In genomic region chr9:92146610-92147009, GRCh38 we compare ENCODE assay signal across 9 cellular contexts. TPM values are rescaled to one million over a fixed set of nuclear protein-coding genes. Genes with fewer than 3 reads are reported as not detected.
DNase-seq lines count a peak whose midpoint lies in the region; ATAC-seq and TF ChIP-seq lines count a peak whose summit lies in the region.
"Had no signal": no experiment of that assay in that cellular context is flagged by ENCODE, and none has a peak within 500 bp of the region (broad histone marks: within the 10 kb centered on the region; RNA-seq: fewer than 3 reads in every experiment).

No MANE protein-coding gene starts in this region.

- H3K9me3 ChIP-seq in Caco-2 = no peaks in the 10 kb centered on the region

- DNase-seq in Caco-2 = no peak
- peak; percentile 19 for DNase-seq in RPMI7951 (ENCODE audit: low read depth)
- DNase-seq in fibroblast of mammary gland (ENCODE audit: low read depth) = peak; percentile 40
- DNase-seq in osteocyte (ENCODE audit: extremely low spot score, unreplicated experiment) = peak; percentile 57
- no peak for DNase-seq in NCI-H1417 treated with DMSO at 0.1 percent for 48 hours (lab: John Stamatoyannopoulos, UW)
- DNase-seq in Ammon's horn (ENCODE audit: low spot score) = no peak
- DNase-seq in NCI-H446 treated with DMSO at 0.1 percent for 48 hours (lab: John Stamatoyannopoulos, UW) = no peak
- DNase-seq: DND-41 had no signal

- no peaks in the 10 kb centered on the region for H3K27me3 ChIP-seq in Caco-2 (replicated peaks; ENCODE audit: control insufficient read depth, insufficient read depth, low read length)

- no peaks in the 10 kb centered on the region for H3K27me3 Mint-ChIP-seq in Caco-2 (ENCODE audit: insufficient read depth, unreplicated experiment)
- no peaks in the 10 kb centered on the region for H3K27me3 Mint-ChIP-seq in osteocyte (ENCODE audit: unreplicated experiment)

- no peaks in the 10 kb centered on the region for H3K4me1 Mint-ChIP-seq in Caco-2 (ENCODE audit: low read depth, unreplicated experiment)
- H3K4me1 Mint-ChIP-seq in osteocyte (ENCODE audit: unreplicated experiment) = peaks cover 55% of the 10 kb centered on the region

- H3K27ac Mint-ChIP-seq in Caco-2 (ENCODE audit: unreplicated experiment) (peak overlapping the region; percentile 53), osteocyte (ENCODE audit: unreplicated experiment) (peak overlapping the region; percentile 97)

- H3K9me3 Mint-ChIP-seq in Caco-2 (ENCODE audit: unreplicated experiment) = no peaks in the 10 kb centered on the region
- no peaks in the 10 kb centered on the region for H3K9me3 Mint-ChIP-seq in osteocyte (ENCODE audit: unreplicated experiment)

- H3K36me3 ChIP-seq in Caco-2 (ENCODE audit: control insufficient read depth, insufficient read depth, low read length) = no peaks in the 10 kb centered on the region

- intact Hi-C loops in Caco-2 (cut with micrococcal nuclease; ENCODE audit: unreplicated experiment) = no loop called here

- TF ChIP-seq CTCF in Caco-2 (IDR thresholded peaks at IDR 0.05; ENCODE audit: insufficient read depth in 1 of 2, low read depth in 1 of 2, low read length in 1 of 2, severe bottlenecking in 1 of 2, unreplicated experiment in 1 of 2) (no peak), fibroblast of mammary gland (conservative IDR thresholded peaks at IDR 0.05; ENCODE audit: control insufficient read depth, insufficient read depth, low read depth, low read length) (no peak), osteocyte (IDR thresholded peaks at IDR 0.05) (no peak)

- CTCF ChIA-PET in Caco-2 (lab: Charles Lee) = no interaction called here

- H3K36me3 Mint-ChIP-seq in Caco-2 (ENCODE audit: insufficient read depth, unreplicated experiment) = no peaks in the 10 kb centered on the region
- peaks cover 9% of the 10 kb centered on the region for H3K36me3 Mint-ChIP-seq in osteocyte (ENCODE audit: unreplicated experiment)

- no peak for ATAC-seq in GM21576 (IDR thresholded peaks at IDR 0.05; ENCODE audit: unreplicated experiment)

- no peak overlapping the region for H3K4me3 ChIP-seq in Caco-2 (ENCODE audit: low read depth, low read length)
- H3K4me3 ChIP-seq in fibroblast of mammary gland (ENCODE audit: control insufficient read depth, low read depth, low read length) = no peak overlapping the region

- no peaks in the 10 kb centered on the region for H3K4me1 ChIP-seq in Caco-2

- no TSS peak for BruUV-seq in Caco-2 (replicated peaks; lab: Mats Ljungman, UMichigan)

- POLR2A ChIA-PET in Caco-2 (lab: Charles Lee) = no interaction called here

- H3K4me3 Mint-ChIP-seq in Caco-2 (ENCODE audit: unreplicated experiment) (peak overlapping the region; percentile 66), osteocyte (ENCODE audit: unreplicated experiment) (no peak overlapping the region)

RNA-seq across cellular contexts. Expression of gene SPTLC1, which starts 31.4 kb away (rescaled TPM):
- total RNA-seq in Caco-2 (2022) (43.6 and 46.0 TPM in 2 replicates), osteocyte (90.7 and 93.9 TPM in 2 replicates)
- 73.2 and 87.7 TPM in 2 replicates for total RNA-seq in RPMI7951 (2014; rRNA removed; shearing (Covaris generic))

Comparison
In these comparisons a context has a peak if more than half of its experiments do, and no peak if none do; other contexts are left out.
1. DNase-seq: peak in RPMI7951 (single experiment), fibroblast of mammary gland (single experiment) and osteocyte (single experiment); none in Caco-2 (0 of 2), NCI-H1417 treated with DMSO at 0.1 percent for 48 hours (single experiment), Ammon's horn (single experiment) and NCI-H446 treated with DMSO at 0.1 percent for 48 hours (single experiment).